17 cellular contexts compared by ENCODE assay signal in genomic region chr7:99308461-99309074, GRCh38.
DNase-seq lines count a peak whose midpoint lies in the region; ATAC-seq, FAIRE-seq and TF ChIP-seq lines count a peak whose summit lies in the region.
"Had no signal": no experiment of that assay in that cellular context is flagged by ENCODE, and none has a peak within 500 bp of the region (broad histone marks: within the 10 kb centered on the region; RNA-seq: fewer than 3 reads in every experiment).

No MANE protein-coding gene starts in this region.

- FAIRE-seq in GM19239 (lab: Jason Lieb, UNC), result no peak

- ATAC-seq in GM18520 (IDR thresholded peaks at IDR 0.05; ENCODE audit: unreplicated experiment), result no peak

- DNase-seq in stimulated activated CD4-positive, alpha-beta T cell treated with anti-CD3 and anti-CD28 coated beads, Interleukin-1b, Interleukin-23, amount 100 ng/mL, for 48 hours, result peak; percentile 33
- DNase-seq in stimulated activated CD4-positive, alpha-beta T cell treated with anti-CD3 and anti-CD28 coated beads, Interleukin-4, amount 100 ng/mL, for 1 hour, result no peak
- peak; percentile 46 for DNase-seq in RKO (ENCODE audit: low spot score)
- peak; percentile 59 to 77 for DNase-seq in foreskin fibroblast
- DNase-seq in HuH-7 (ENCODE audit: low spot score), result no peak
- DNase-seq in GM19239 (ENCODE audit: insufficient read length, low spot score), result no peak
- no peak for DNase-seq in DMS 273 (lab: John Stamatoyannopoulos, UW; ENCODE audit: unreplicated experiment)
- DNase-seq: activated CD8-positive, alpha-beta memory T cell treated with anti-CD3 and anti-CD28 coated beads, Interleukin-2, amount 50 U/mL, for 4 hours; activated naive CD4-positive, alpha-beta T cell treated with anti-CD3 and anti-CD28 coated beads, Interleukin-2, amount 50 U/mL, for 16 hours; AML-193; Kasumi-1; left ventricle myocardium inferior; NCI-H1694; NCI-H446 treated with DMSO at 0.1 percent for 48 hours; SK-N-SH had no signal

- H3K4me3 ChIP-seq in foreskin fibroblast (ENCODE audit: low read depth in 1 of 2, low read length in 2 of 2), result no peak overlapping the region
- H3K4me3 ChIP-seq: dorsolateral prefrontal cortex, left ventricle myocardium inferior had no signal

- TF ChIP-seq CTCF in foreskin fibroblast (IDR thresholded peaks at IDR 0.05; ENCODE audit: low read depth, low read length), result no peak

Comparison
In these comparisons a context has a peak if more than half of its experiments do, and no peak if none do; other contexts are left out.
1. DNase-seq: peak in stimulated activated CD4-positive, alpha-beta T cell treated with anti-CD3 and anti-CD28 coated beads, Interleukin-1b, Interleukin-23, amount 100 ng/mL, for 48 hours (single experiment), RKO (single experiment) and foreskin fibroblast (2 of 2); none in stimulated activated CD4-positive, alpha-beta T cell treated with anti-CD3 and anti-CD28 coated beads, Interleukin-4, amount 100 ng/mL, for 1 hour (single experiment), HuH-7 (single experiment), GM19239 (single experiment) and DMS 273 (single experiment).